ENCODE assay signal across 1 cellular context in genomic region chr22:41446639-41447434, GRCh38.
TF ChIP-seq lines count a peak whose summit lies in the region.

Gene TOB2 (minus strand): TSS chr22:41446801. CDS start chr22:41437345, 9,456 bp downstream.

TF ChIP-seq in HEK293, 187 proteins besides CTCF, POLR2A, EP300 and RAD21 (continued from another document and continues in another):
- TF ChIP-seq ZBTB26 (tag by site-specific recombination; optimal IDR thresholded peaks at IDR 0.05) (peak; percentile 98), WT1 (tag by site-specific recombination; IDR thresholded peaks at IDR 0.05) (peak; percentile 95), ZNF248 (tag by site-specific recombination; IDR thresholded peaks at IDR 0.05) (no peak; the same call in 1 of the 2 replicates), ZNF280D (tag by site-specific recombination; IDR thresholded peaks at IDR 0.05) (peak; percentile 6; the same call in 1 of the 2 replicates), ZNF391 (tag by site-specific recombination; IDR thresholded peaks at IDR 0.05; ENCODE audit: borderline replicate concordance, low read depth) (peak; percentile 96), ZNF48 (tag by site-specific recombination; IDR thresholded peaks at IDR 0.05) (no peak), ZNF19 (tag by site-specific recombination; IDR thresholded peaks at IDR 0.05; ENCODE audit: low read depth) (no peak), ZNF701 (tag by site-specific recombination; IDR thresholded peaks at IDR 0.05) (no peak), ZNF169 (tag by site-specific recombination; IDR thresholded peaks at IDR 0.05) (peak; percentile 51; the same call in 1 of the 2 replicates), ZBTB20 (tag by site-specific recombination; IDR thresholded peaks at IDR 0.05) (peak; percentile 87), ZNF629 (tag by site-specific recombination; IDR thresholded peaks at IDR 0.05) (peak; percentile 96), ZNF561 (tag by site-specific recombination; IDR thresholded peaks at IDR 0.05; ENCODE audit: borderline replicate concordance) (peak; percentile 88), ZFP37 (tag by site-specific recombination; IDR thresholded peaks at IDR 0.05) (peak; percentile 95), ZNF692 (tag by site-specific recombination; IDR thresholded peaks at IDR 0.05) (peak; percentile 92), ZNF202 (tag by site-specific recombination; IDR thresholded peaks at IDR 0.05; ENCODE audit: borderline replicate concordance) (no peak), ZBTB48 (tag by site-specific recombination; IDR thresholded peaks at IDR 0.05) (peak; percentile 81), KLF8 (tag by site-specific recombination; IDR thresholded peaks at IDR 0.05) (peak; percentile 100), ZNF362 (tag by site-specific recombination; IDR thresholded peaks at IDR 0.05) (peak; percentile 46; the same call in 1 of the 2 replicates), ELK4 (IDR thresholded peaks at IDR 0.05; ENCODE audit: borderline replicate concordance, low read depth, low read length) (no peak), ZNF23 (tag by site-specific recombination; IDR thresholded peaks at IDR 0.05; ENCODE audit: borderline replicate concordance) (no peak), ZBTB49 (tag by site-specific recombination; IDR thresholded peaks at IDR 0.05; ENCODE audit: low read depth) (no peak), ZSCAN5A (tag by site-specific recombination; IDR thresholded peaks at IDR 0.05) (peak; percentile 98), ZBTB17 (tag by site-specific recombination; IDR thresholded peaks at IDR 0.05) (peak; percentile 93), ZNF324 (tag by site-specific recombination; IDR thresholded peaks at IDR 0.05) (peak; percentile 99), ZNF354C (tag by site-specific recombination; IDR thresholded peaks at IDR 0.05; ENCODE audit: borderline replicate concordance, low read depth) (no peak), ZNF571 (tag by site-specific recombination; IDR thresholded peaks at IDR 0.05) (no peak), ZNF529 (tag by site-specific recombination; IDR thresholded peaks at IDR 0.05; ENCODE audit: insufficient replicate concordance) (no peak), ZSCAN16 (tag by site-specific recombination; IDR thresholded peaks at IDR 0.05) (peak; percentile 80), ZNF26 (tag by site-specific recombination; IDR thresholded peaks at IDR 0.05) (no peak), KLF17 (tag by site-specific recombination; IDR thresholded peaks at IDR 0.05) (peak; percentile 100), ZNF146 (tag by site-specific recombination; IDR thresholded peaks at IDR 0.05) (peak; percentile 70; the same call in 1 of the 2 replicates), ZNF777 (tag by site-specific recombination; IDR thresholded peaks at IDR 0.05; ENCODE audit: borderline replicate concordance) (no peak), ZNF747 (tag by site-specific recombination; IDR thresholded peaks at IDR 0.05) (peak; percentile 25; the same call in 1 of the 2 replicates), ZSCAN23 (tag by site-specific recombination; IDR thresholded peaks at IDR 0.05) (peak; percentile 93), ZNF76 (tag by site-specific recombination; IDR thresholded peaks at IDR 0.05; ENCODE audit: borderline replicate concordance, low read depth) (peak; percentile 91), PRDM1 (tag by site-specific recombination; IDR thresholded peaks at IDR 0.05) (peak; percentile 75), ZNF335 (tag by site-specific recombination; conservative IDR thresholded peaks at IDR 0.05) (peak; percentile 49), ZNF544 (tag by site-specific recombination; IDR thresholded peaks at IDR 0.05) (no peak), ZNF549 (tag by site-specific recombination; IDR thresholded peaks at IDR 0.05) (no peak), ZNF10 (tag by site-specific recombination; IDR thresholded peaks at IDR 0.05) (no peak), KLF1 (tag by site-specific recombination; IDR thresholded peaks at IDR 0.05) (peak; percentile 97), ZNF211 (tag by site-specific recombination; IDR thresholded peaks at IDR 0.05; ENCODE audit: low read depth) (no peak), PRDM10 (tag by site-specific recombination; IDR thresholded peaks at IDR 0.05) (peak; percentile 93), ZNF530 (tag by site-specific recombination; IDR thresholded peaks at IDR 0.05; ENCODE audit: low read depth) (no peak), ZNF585B (tag by site-specific recombination; IDR thresholded peaks at IDR 0.05) (peak; percentile 23; the same call in 1 of the 2 replicates), TRIM28 (IDR thresholded peaks at IDR 0.05; ENCODE audit: borderline replicate concordance, low read length) (peak; percentile 88; the same call in 1 of the 2 replicates)
